1 cellular context compared by ENCODE assay signal in the genomic region with DNA sequence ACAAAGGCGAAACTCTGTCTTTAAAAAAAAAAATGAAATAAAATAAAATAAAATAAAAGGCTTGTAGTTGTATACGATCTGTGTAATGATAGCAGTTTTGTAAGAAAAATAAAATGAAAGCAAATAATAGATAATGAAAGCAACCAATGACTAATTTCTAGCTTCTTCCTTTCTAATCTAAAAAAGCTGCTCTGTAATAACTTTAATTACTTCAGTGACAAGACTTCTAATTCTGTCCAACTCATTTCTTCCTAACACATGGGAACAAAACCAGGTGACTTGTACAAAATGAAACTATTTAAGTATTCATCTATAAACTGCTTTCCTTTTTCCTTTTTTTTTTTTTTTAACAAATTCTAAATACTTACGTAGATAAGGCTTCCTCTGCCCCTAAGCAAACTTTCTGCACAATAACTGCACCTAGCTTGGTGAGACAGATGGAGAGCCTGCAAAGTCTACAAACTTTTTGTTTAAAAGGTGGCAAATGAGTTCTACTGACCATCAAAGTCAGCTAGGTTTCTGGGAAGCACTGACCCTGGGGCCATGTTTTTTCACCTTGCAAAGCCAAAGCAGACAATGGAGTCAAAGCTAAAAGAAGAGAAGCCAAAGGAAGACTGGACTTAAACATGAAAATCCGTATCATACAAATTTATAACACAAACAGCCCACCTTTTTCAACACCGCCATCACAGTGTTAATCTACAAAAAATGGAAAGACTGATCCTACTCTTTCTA.
TF ChIP-seq lines count a peak whose summit lies in the region.

No MANE protein-coding gene starts in this region.

TF ChIP-seq in H1, 55 proteins besides CTCF, POLR2A, EP300 and RAD21:
- peak; percentile 75 for TF ChIP-seq YY1 (IDR thresholded peaks at IDR 0.05; ENCODE audit: low read depth, low read length)
- no peak for TF ChIP-seq HDAC2 (IDR thresholded peaks at IDR 0.05; ENCODE audit: borderline replicate concordance in 1 of 2, low read depth in 2 of 2, low read length in 2 of 2)
